15 cellular contexts compared by ENCODE assay signal in genomic region chr10:13716161-13717071, GRCh38.
DNase-seq lines count a peak whose midpoint lies in the region; TF ChIP-seq lines count a peak whose summit lies in the region.
"Had no signal": no experiment of that assay in that cellular context is flagged by ENCODE, and none has a peak within 500 bp of the region (broad histone marks: within the 10 kb centered on the region; RNA-seq: fewer than 3 reads in every experiment).

No MANE protein-coding gene starts in this region.

- H3K4me1 ChIP-seq in PC-9 (replicated peaks; ENCODE audit: insufficient read depth) (peaks cover 30% of the 10 kb centered on the region), osteoblast (ENCODE audit: insufficient read depth, low read length) (peaks cover 70% of the 10 kb centered on the region)

- no peaks in the 10 kb centered on the region for H3K27me3 ChIP-seq in PC-9 (ENCODE audit: insufficient read depth, low read depth)
- no peaks in the 10 kb centered on the region for H3K27me3 ChIP-seq in osteoblast (ENCODE audit: insufficient read depth, low read length)

- CTCF ChIA-PET in PC-9 (lab: Charles Lee), result interaction anchor here (0.6 kb wide), 3 partner anchors 12 to 104 kb away, joined by 3 to 7 read pairs (median 3); no protein-coding TSS in a partner anchor

- no TSS peak for BruUV-seq in PC-9 (replicated peaks; lab: Mats Ljungman, UMichigan)

- H3K4me2 ChIP-seq in PC-9 (no peak overlapping the region), osteoblast (ENCODE audit: insufficient read depth, low read length) (peak overlapping the region; percentile 32)

- no peaks in the 10 kb centered on the region for H3K9me3 ChIP-seq in PC-9 (ENCODE audit: insufficient read depth, low read depth)
- H3K9me3 ChIP-seq in osteoblast (ENCODE audit: low read depth, low read length), result peaks cover 2% of the 10 kb centered on the region

- no peak overlapping the region for H3K27ac Mint-ChIP-seq in T-helper 2 cell treated with Interferon-gamma antibody and Interleukin-4, amounts not matched to agents 5 μg/mL and 100 μg/mL, for 36 hours
- H3K27ac Mint-ChIP-seq in mesothelial cell of epicardium, result no peak overlapping the region
- no peak overlapping the region for H3K27ac Mint-ChIP-seq in activated T-cell treated with anti-CD3 and anti-CD28 coated beads, Interleukin-2, amount 50 U/mL, for 24 hours
- H3K27ac Mint-ChIP-seq: activated naive CD4-positive, alpha-beta T cell treated with anti-CD3 and anti-CD28 coated beads, Interleukin-2, amount 10 ng/mL, durations not matched to agents 7 days and 5 days; CD4-positive, CD25-positive, alpha-beta regulatory T cell; dendritic cell treated with granulocyte-macrophage colony-stimulating factor and Interleukin-4, amounts not matched to agents 40 ng/mL and 50 ng/mL, for 4 days had no signal

- POLR2A ChIA-PET in PC-9 (lab: Charles Lee; ENCODE audit: unreplicated experiment), result interaction anchor here (0.6 to 1.2 kb wide), 2 partner anchors 7 to 1381 kb away, joined by 8 to 21 read pairs; no protein-coding TSS in a partner anchor

- H3K79me2 ChIP-seq in PC-9 (ENCODE audit: low read depth) (no peaks in the 10 kb centered on the region), osteoblast (ENCODE audit: insufficient read depth, low read length) (no peaks in the 10 kb centered on the region)

- H3K9me3 Mint-ChIP-seq in T-helper 2 cell treated with Interferon-gamma antibody and Interleukin-4, amounts not matched to agents 5 μg/mL and 100 μg/mL, for 36 hours, result peaks cover 5% of the 10 kb centered on the region
- peaks cover 7% of the 10 kb centered on the region for H3K9me3 Mint-ChIP-seq in mesothelial cell of epicardium
- H3K9me3 Mint-ChIP-seq in activated T-cell treated with anti-CD3 and anti-CD28 coated beads, Interleukin-2, amount 50 U/mL, for 24 hours, result no peaks in the 10 kb centered on the region
- H3K9me3 Mint-ChIP-seq: activated naive CD4-positive, alpha-beta T cell treated with anti-CD3 and anti-CD28 coated beads, Interleukin-2, amount 10 ng/mL, durations not matched to agents 7 days and 5 days; dendritic cell treated with granulocyte-macrophage colony-stimulating factor and Interleukin-4, amounts not matched to agents 40 ng/mL and 50 ng/mL, for 4 days had no signal

- H3K4me3 ChIP-seq in PC-9 (no peak overlapping the region), osteoblast (ENCODE audit: insufficient read depth, low read length) (no peak overlapping the region)

- H3K36me3 ChIP-seq in PC-9 (ENCODE audit: low read depth) (no peaks in the 10 kb centered on the region), osteoblast (ENCODE audit: insufficient read depth, low read length) (no peaks in the 10 kb centered on the region)

- H2AFZ ChIP-seq in PC-9, result no peak overlapping the region
- peak overlapping the region; percentile 11 for H2AFZ ChIP-seq in osteoblast (ENCODE audit: low read length)

- peaks cover 32% of the 10 kb centered on the region for H3F3A ChIP-seq in PC-9 (ENCODE audit: insufficient read depth, low read depth)

- no peaks in the 10 kb centered on the region for H3K36me3 Mint-ChIP-seq in T-helper 2 cell treated with Interferon-gamma antibody and Interleukin-4, amounts not matched to agents 5 μg/mL and 100 μg/mL, for 36 hours (ENCODE audit: low read depth)
- H3K36me3 Mint-ChIP-seq in mesothelial cell of epicardium, result peaks cover 5% of the 10 kb centered on the region
- no peaks in the 10 kb centered on the region for H3K36me3 Mint-ChIP-seq in activated T-cell treated with anti-CD3 and anti-CD28 coated beads, Interleukin-2, amount 50 U/mL, for 24 hours (ENCODE audit: low read depth)
- H3K36me3 Mint-ChIP-seq: activated naive CD4-positive, alpha-beta T cell treated with anti-CD3 and anti-CD28 coated beads, Interleukin-2, amount 10 ng/mL, durations not matched to agents 7 days and 5 days; CD4-positive, CD25-positive, alpha-beta regulatory T cell had no signal

- TF ChIP-seq CTCF in PC-9 (conservative IDR thresholded peaks at IDR 0.05), result no peak
- TF ChIP-seq CTCF in osteoblast (IDR thresholded peaks at IDR 0.05; ENCODE audit: extremely low read depth, low read depth, low read length), result no peak
- no peak for TF ChIP-seq CTCF in mesothelial cell of epicardium (IDR thresholded peaks at IDR 0.05; ENCODE audit: unreplicated experiment)

- DNase-seq in Ammon's horn (ENCODE audit: low spot score), result peak; percentile 49
- DNase-seq in PC-9, result no peak
- DNase-seq in fibroblast of the conjunctiva (ENCODE audit: low read depth), result peak; percentile 20
- peak; percentile 94 for DNase-seq in osteoblast (ENCODE audit: insufficient read length, low spot score, missing footprints)
- DNase-seq in activated effector memory CD4-positive, alpha-beta T cell treated with Interleukin-2 at 50 U/mL for 16 hours, result no peak
- no peak for DNase-seq in T-helper 2 cell treated with Interferon-gamma antibody and Interleukin-4, amounts not matched to agents 5 μg/mL and 100 μg/mL, for 36 hours (ENCODE audit: low spot score)
- DNase-seq in mesothelial cell of epicardium (ENCODE audit: low spot score in 2 of 2, unreplicated experiment in 2 of 2), result no peak
- DNase-seq in activated T-cell treated with anti-CD3 and anti-CD28 coated beads, Interleukin-2, amount 50 U/mL, for 24 hours, result no peak
- DNase-seq: activated CD4-positive, alpha-beta T cell treated with anti-CD3 and anti-CD28 coated beads, Interleukin-2, amount 50 U/mL, for 48 hours; activated naive CD4-positive, alpha-beta T cell treated with anti-CD3 and anti-CD28 coated beads, Interleukin-2, amount 10 ng/mL, durations not matched to agents 7 days and 5 days; CD4-positive, CD25-positive, alpha-beta regulatory T cell; NCI-H82; stimulated activated naive CD4-positive, alpha-beta T cell treated with Interleukin-2 at 50 U/mL for 16 hours; SW 1271 had no signal

- no peaks in the 10 kb centered on the region for H3K9me2 ChIP-seq in PC-9 (ENCODE audit: insufficient read depth)

- H3K4me1 Mint-ChIP-seq in T-helper 2 cell treated with Interferon-gamma antibody and Interleukin-4, amounts not matched to agents 5 μg/mL and 100 μg/mL, for 36 hours (ENCODE audit: low read depth), result peaks cover 19% of the 10 kb centered on the region
- H3K4me1 Mint-ChIP-seq in mesothelial cell of epicardium, result peaks cover 18% of the 10 kb centered on the region
- H3K4me1 Mint-ChIP-seq in activated T-cell treated with anti-CD3 and anti-CD28 coated beads, Interleukin-2, amount 50 U/mL, for 24 hours (ENCODE audit: low read depth), result peaks cover 29% of the 10 kb centered on the region

- intact Hi-C loops in PC-9 (cut with micrococcal nuclease; ENCODE audit: unreplicated experiment), result loop anchor here (2.0 kb wide), 1 partner anchor 60 kb away; no protein-coding TSS in a partner anchor

- no peaks in the 10 kb centered on the region for H4K20me1 ChIP-seq in PC-9 (ENCODE audit: insufficient read depth)
- H4K20me1 ChIP-seq in osteoblast (ENCODE audit: insufficient read depth, low read length), result no peaks in the 10 kb centered on the region

- no peak overlapping the region for H3K4me3 Mint-ChIP-seq in T-helper 2 cell treated with Interferon-gamma antibody and Interleukin-4, amounts not matched to agents 5 μg/mL and 100 μg/mL, for 36 hours
- H3K4me3 Mint-ChIP-seq in mesothelial cell of epicardium, result no peak overlapping the region
- no peak overlapping the region for H3K4me3 Mint-ChIP-seq in activated T-cell treated with anti-CD3 and anti-CD28 coated beads, Interleukin-2, amount 50 U/mL, for 24 hours
- H3K4me3 Mint-ChIP-seq: activated naive CD4-positive, alpha-beta T cell treated with anti-CD3 and anti-CD28 coated beads, Interleukin-2, amount 10 ng/mL, durations not matched to agents 7 days and 5 days; dendritic cell treated with granulocyte-macrophage colony-stimulating factor and Interleukin-4, amounts not matched to agents 40 ng/mL and 50 ng/mL, for 4 days had no signal

- H3K27me3 Mint-ChIP-seq in T-helper 2 cell treated with Interferon-gamma antibody and Interleukin-4, amounts not matched to agents 5 μg/mL and 100 μg/mL, for 36 hours (ENCODE audit: low read depth), result peaks cover 11% of the 10 kb centered on the region
- no peaks in the 10 kb centered on the region for H3K27me3 Mint-ChIP-seq in mesothelial cell of epicardium (ENCODE audit: low read depth)
- peaks cover 3% of the 10 kb centered on the region for H3K27me3 Mint-ChIP-seq in activated T-cell treated with anti-CD3 and anti-CD28 coated beads, Interleukin-2, amount 50 U/mL, for 24 hours

- H3K27ac ChIP-seq in PC-9, result peak overlapping the region; percentile 65; the same call in 1 of the 2 replicates
- peak overlapping the region; percentile 81 for H3K27ac ChIP-seq in osteoblast (ENCODE audit: low read depth, low read length)

Comparison
In these comparisons a context has a peak if more than half of its experiments do, and no peak if none do; other contexts are left out.
1. DNase-seq: peak in Ammon's horn (single experiment), fibroblast of the conjunctiva (single experiment) and osteoblast (single experiment); none in PC-9 (0 of 2), activated effector memory CD4-positive, alpha-beta T cell treated with Interleukin-2 at 50 U/mL for 16 hours (single experiment), T-helper 2 cell treated with Interferon-gamma antibody and Interleukin-4, amounts not matched to agents 5 μg/mL and 100 μg/mL, for 36 hours (single experiment), mesothelial cell of epicardium (0 of 2) and activated T-cell treated with anti-CD3 and anti-CD28 coated beads, Interleukin-2, amount 50 U/mL, for 24 hours (single experiment).